8 cellular contexts compared by ENCODE assay signal in the genomic region with DNA sequence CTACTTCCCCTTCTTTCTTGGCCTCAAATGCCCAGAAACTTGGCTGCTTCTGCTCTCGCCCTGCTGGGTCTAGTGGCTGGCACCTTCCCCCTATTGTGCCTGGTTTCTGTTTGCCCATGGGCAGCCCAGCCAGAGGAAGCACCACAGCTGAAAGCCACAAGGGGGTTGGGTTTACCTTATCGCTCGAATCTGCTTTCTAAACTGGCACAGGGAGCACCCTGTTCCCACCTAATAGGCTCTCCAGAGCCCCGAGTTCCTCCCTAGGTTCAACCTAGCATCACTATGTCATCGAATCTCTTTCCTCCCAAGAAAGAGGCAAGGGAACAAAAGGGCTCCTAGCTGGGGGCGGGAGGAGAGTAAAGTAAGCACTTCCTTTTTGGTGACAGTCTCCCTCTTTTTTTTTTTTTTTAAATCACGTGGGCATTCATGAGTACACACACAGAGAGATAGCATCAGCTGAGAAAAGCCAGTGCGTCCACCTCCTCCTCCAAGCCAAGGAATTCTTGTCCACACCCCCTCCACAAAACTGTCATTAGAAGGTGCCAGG.
A peak's percentile ranks its signal among the peaks of the same experiment; 100 is the strongest.
DNase-seq lines count a peak whose midpoint lies in the region; ATAC-seq and TF ChIP-seq lines count a peak whose summit lies in the region.

No MANE protein-coding gene starts in this region.

- no peaks in the 10 kb centered on the region for H3K36me3 Mint-ChIP-seq in endothelial cell (ENCODE audit: low read depth, unreplicated experiment)
- H3K36me3 Mint-ChIP-seq in nephron progenitor cell (ENCODE audit: low read depth): no peaks in the 10 kb centered on the region

- H3K4me3 ChIP-seq in LNCaP clone FGC (ENCODE audit: low read depth, low read length): peak overlapping the region; percentile 31

- H3K9me3 Mint-ChIP-seq in endothelial cell (ENCODE audit: unreplicated experiment) (no peaks in the 10 kb centered on the region), nephron progenitor cell (no peaks in the 10 kb centered on the region)

- DNase-seq in AML-193 (lab: John Stamatoyannopoulos, UW) (peak; percentile 88 to 96), LNCaP clone FGC (ENCODE audit: low read depth) (peak; percentile 90), endothelial cell (ENCODE audit: low spot score) (no peak), nephron progenitor cell (no peak), SHP77 (lab: John Stamatoyannopoulos, UW) (no peak), dedifferentiated amniotic fluid mesenchymal stem cell (ENCODE audit: extremely low spot score) (no peak)
- peak; percentile 35 for DNase-seq in activated CD4-positive, alpha-beta T cell treated with anti-CD3 and anti-CD28 coated beads for 48 hours

- ATAC-seq in GM21737 (IDR thresholded peaks at IDR 0.05; ENCODE audit: unreplicated experiment): no peak

- H3K27ac Mint-ChIP-seq in endothelial cell (ENCODE audit: unreplicated experiment): peak overlapping the region; percentile 78
- no peak overlapping the region for H3K27ac Mint-ChIP-seq in nephron progenitor cell

- no peak for TF ChIP-seq CTCF in LNCaP clone FGC (IDR thresholded peaks at IDR 0.05; ENCODE audit: control insufficient read depth, extremely low read depth, insufficient read depth)
- TF ChIP-seq CTCF in endothelial cell (IDR thresholded peaks at IDR 0.05; ENCODE audit: unreplicated experiment): no peak
- TF ChIP-seq CTCF in nephron progenitor cell (IDR thresholded peaks at IDR 0.05): no peak

- H3K4me3 Mint-ChIP-seq in endothelial cell (ENCODE audit: unreplicated experiment) (peak overlapping the region; percentile 66), nephron progenitor cell (peak overlapping the region; percentile 34)

- H3K27me3 Mint-ChIP-seq in endothelial cell (ENCODE audit: unreplicated experiment) (peaks cover 4% of the 10 kb centered on the region), nephron progenitor cell (ENCODE audit: low read depth, poor library complexity) (peaks cover 54% of the 10 kb centered on the region)

- peaks cover 35% of the 10 kb centered on the region for H3K4me1 Mint-ChIP-seq in endothelial cell (ENCODE audit: unreplicated experiment)
- peaks cover 68% of the 10 kb centered on the region for H3K4me1 Mint-ChIP-seq in nephron progenitor cell

Comparison
In these comparisons a context has a peak if more than half of its experiments do, and no peak if none do; other contexts are left out.
1. DNase-seq: peak in AML-193 (2 of 2), LNCaP clone FGC (single experiment) and activated CD4-positive, alpha-beta T cell treated with anti-CD3 and anti-CD28 coated beads for 48 hours (single experiment); none in endothelial cell (single experiment), nephron progenitor cell (single experiment), SHP77 (0 of 2) and dedifferentiated amniotic fluid mesenchymal stem cell (single experiment).